8 cellular contexts compared by ENCODE assay signal in the genomic region with DNA sequence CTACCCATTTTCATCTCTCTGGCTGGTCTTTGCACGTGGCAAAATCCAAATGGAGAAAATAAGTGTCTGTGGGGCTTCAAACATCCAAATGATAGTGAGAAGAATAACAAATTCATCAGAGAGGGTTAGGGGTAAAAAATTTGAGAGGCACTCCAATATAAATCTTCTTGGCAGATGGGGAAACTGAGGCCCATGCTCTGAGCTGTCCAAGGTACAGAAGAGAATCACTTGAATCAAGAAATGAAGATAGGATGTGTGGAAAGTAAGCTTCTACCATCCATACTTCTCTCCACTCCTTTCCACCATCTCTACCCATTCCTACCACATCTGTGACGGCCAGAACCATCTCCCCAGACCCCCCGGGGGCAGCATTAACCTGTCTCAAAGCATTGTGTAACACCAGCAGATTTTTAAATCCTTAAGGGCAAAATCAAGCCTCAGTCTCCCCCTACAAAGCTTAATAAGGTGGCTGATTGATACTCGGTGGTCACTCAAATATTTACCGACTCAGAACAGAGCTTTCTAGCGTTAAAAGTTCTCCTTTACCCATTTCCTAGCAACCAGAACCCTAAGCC. TPM values are rescaled to one million over a fixed set of nuclear protein-coding genes. Genes with fewer than 3 reads are reported as not detected.
DNase-seq lines count a peak whose midpoint lies in the region; FAIRE-seq and TF ChIP-seq lines count a peak whose summit lies in the region.

No MANE protein-coding gene starts in this region.

- DNase-seq in GM12864 (ENCODE audit: low read depth) (no peak), Peyer's patch (no peak), esophagus squamous epithelium (lab: John Stamatoyannopoulos, UW) (no peak), GM12891 (ENCODE audit: insufficient read length, low spot score) (no peak), DMS153 (lab: John Stamatoyannopoulos, UW) (no peak), SHP77 treated with DMSO at 0.1 percent for 48 hours (lab: John Stamatoyannopoulos, UW) (no peak)
- no peak for DNase-seq in stimulated activated CD4-positive, alpha-beta T cell treated with anti-CD3 and anti-CD28 coated beads, Interleukin-2, amount 100 ng/mL, for 48 hours

- H3K36me3 ChIP-seq in Peyer's patch (peaks cover 0 to 12% (median 0%) of the 10 kb centered on the region in 3 donors), esophagus squamous epithelium (peaks cover 0 to 27% (median 0%) of the 10 kb centered on the region in 3 donors), rectal smooth muscle tissue (ENCODE audit: control insufficient read depth, insufficient read depth, low read length) (peaks cover 10% of the 10 kb centered on the region)

- H3K27ac ChIP-seq in Peyer's patch (peak overlapping the region; percentile 85 to 98 (median 88)), esophagus squamous epithelium (peak overlapping the region; percentile 84 to 98 (median 97)), rectal smooth muscle tissue (ENCODE audit: low read depth, low read length) (no peak overlapping the region)

- H3K4me3 ChIP-seq in GM12864 (ENCODE audit: low read depth, low read length) (peak overlapping the region; percentile 95), Peyer's patch (peak overlapping the region; percentile 68 to 90 (median 80)), esophagus squamous epithelium (peak overlapping the region; percentile 60 to 92 (median 80)), rectal smooth muscle tissue (ENCODE audit: low read length) (peak overlapping the region; percentile 93)

- no peak for TF ChIP-seq POLR2A in Peyer's patch (IDR thresholded peaks at IDR 0.05)
- TF ChIP-seq POLR2A in esophagus squamous epithelium (IDR thresholded peaks at IDR 0.05) = no peak
- no peak for TF ChIP-seq POLR2A in GM12891 (IDR thresholded peaks at IDR 0.05; ENCODE audit: low read depth, low read length)

- H3K9ac ChIP-seq in rectal smooth muscle tissue (ENCODE audit: low read length) = peak overlapping the region; percentile 77

- intact Hi-C loops in esophagus squamous epithelium (cut with DNase I) = no loop called here

- TF ChIP-seq CTCF in GM12864 (IDR thresholded peaks at IDR 0.05; ENCODE audit: low read depth, low read length, missing control alignments) = no peak
- TF ChIP-seq CTCF in Peyer's patch (IDR thresholded peaks at IDR 0.05) = no peak
- TF ChIP-seq CTCF in esophagus squamous epithelium (IDR thresholded peaks at IDR 0.05) = no peak

- 18 to 28% methylated on average over 6 of the region's 6 CpGs for whole genome bisulfite sequencing in esophagus squamous epithelium, 2 donors

- H3K27me3 ChIP-seq in Peyer's patch (no peaks in the 10 kb centered on the region), esophagus squamous epithelium (no peaks in the 10 kb centered on the region), rectal smooth muscle tissue (ENCODE audit: control insufficient read depth, insufficient read depth, low read length) (no peaks in the 10 kb centered on the region)

- no peak for FAIRE-seq in GM12891 (lab: Jason Lieb, UNC)

- H3K9me3 ChIP-seq in Peyer's patch = no peaks in the 10 kb centered on the region
- H3K9me3 ChIP-seq in esophagus squamous epithelium = no peaks in the 10 kb centered on the region

- H3K4me1 ChIP-seq in Peyer's patch = peaks cover 0 to 12% (median 6%) of the 10 kb centered on the region in 4 donors
- H3K4me1 ChIP-seq in esophagus squamous epithelium = peaks cover 4 to 63% (median 11%) of the 10 kb centered on the region in 3 donors
- peaks cover 20% of the 10 kb centered on the region for H3K4me1 ChIP-seq in rectal smooth muscle tissue (ENCODE audit: control insufficient read depth, insufficient read depth, low read length)

TF ChIP-seq in GM12891, 5 proteins besides CTCF, POLR2A, EP300 and RAD21:
- TF ChIP-seq PAX5 (IDR thresholded peaks at IDR 0.05; ENCODE audit: insufficient read depth, low read length, severe bottlenecking) (no peak), SPI1 (IDR thresholded peaks at IDR 0.05; ENCODE audit: low read depth, low read length) (no peak), TAF1 (IDR thresholded peaks at IDR 0.05; ENCODE audit: low read depth, low read length) (no peak), POLR2AphosphoS5 (IDR thresholded peaks at IDR 0.05; ENCODE audit: low read depth, low read length) (no peak), POU2F2 (IDR thresholded peaks at IDR 0.05; ENCODE audit: low read depth, low read length) (no peak)

RNA-seq across cellular contexts. Expression of gene GOT1, which starts 0.8 kb away (rescaled TPM):
- total RNA-seq in Peyer's patch (100 to 1,000 TPM in 2 of 4 donors, 10 to 100 TPM in 2; 78.4 to 141 (median 110) TPM), esophagus squamous epithelium (10 to 100 TPM; 45.8 to 65.1 (median 51.0) TPM)
- 22.5 TPM for polyA plus RNA-seq in GM12891 (2012; ENCODE audit: low read depth, missing spikeins)
